Comparison of ENCODE assay signal across 1 cellular context in the genomic region with DNA sequence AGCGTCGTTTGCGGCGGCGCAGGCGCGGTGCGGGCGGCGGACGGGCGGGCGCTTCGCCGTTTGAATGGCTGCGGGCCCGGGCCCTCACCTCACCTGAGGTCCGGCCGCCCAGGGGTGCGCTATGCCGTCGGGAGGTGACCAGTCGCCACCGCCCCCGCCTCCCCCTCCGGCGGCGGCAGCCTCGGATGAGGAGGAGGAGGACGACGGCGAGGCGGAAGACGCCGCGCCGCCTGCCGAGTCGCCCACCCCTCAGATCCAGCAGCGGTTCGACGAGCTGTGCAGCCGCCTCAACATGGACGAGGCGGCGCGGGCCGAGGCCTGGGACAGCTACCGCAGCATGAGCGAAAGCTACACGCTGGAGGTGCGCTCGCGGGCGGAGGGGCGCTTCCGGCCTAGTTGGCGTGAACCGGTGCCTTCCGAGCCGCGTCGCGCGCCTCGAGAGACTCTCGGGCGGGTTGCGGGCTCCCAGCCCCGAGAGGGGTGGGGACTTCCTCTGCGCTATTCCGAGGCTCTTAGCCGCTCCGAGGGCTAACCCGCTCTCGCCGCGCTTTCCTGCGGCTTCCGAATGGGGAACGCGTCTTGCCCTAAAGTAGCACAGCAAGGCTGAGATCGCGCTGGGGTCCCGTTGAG.
TF ChIP-seq lines count a peak whose summit lies in the region.

A gene with protein sequence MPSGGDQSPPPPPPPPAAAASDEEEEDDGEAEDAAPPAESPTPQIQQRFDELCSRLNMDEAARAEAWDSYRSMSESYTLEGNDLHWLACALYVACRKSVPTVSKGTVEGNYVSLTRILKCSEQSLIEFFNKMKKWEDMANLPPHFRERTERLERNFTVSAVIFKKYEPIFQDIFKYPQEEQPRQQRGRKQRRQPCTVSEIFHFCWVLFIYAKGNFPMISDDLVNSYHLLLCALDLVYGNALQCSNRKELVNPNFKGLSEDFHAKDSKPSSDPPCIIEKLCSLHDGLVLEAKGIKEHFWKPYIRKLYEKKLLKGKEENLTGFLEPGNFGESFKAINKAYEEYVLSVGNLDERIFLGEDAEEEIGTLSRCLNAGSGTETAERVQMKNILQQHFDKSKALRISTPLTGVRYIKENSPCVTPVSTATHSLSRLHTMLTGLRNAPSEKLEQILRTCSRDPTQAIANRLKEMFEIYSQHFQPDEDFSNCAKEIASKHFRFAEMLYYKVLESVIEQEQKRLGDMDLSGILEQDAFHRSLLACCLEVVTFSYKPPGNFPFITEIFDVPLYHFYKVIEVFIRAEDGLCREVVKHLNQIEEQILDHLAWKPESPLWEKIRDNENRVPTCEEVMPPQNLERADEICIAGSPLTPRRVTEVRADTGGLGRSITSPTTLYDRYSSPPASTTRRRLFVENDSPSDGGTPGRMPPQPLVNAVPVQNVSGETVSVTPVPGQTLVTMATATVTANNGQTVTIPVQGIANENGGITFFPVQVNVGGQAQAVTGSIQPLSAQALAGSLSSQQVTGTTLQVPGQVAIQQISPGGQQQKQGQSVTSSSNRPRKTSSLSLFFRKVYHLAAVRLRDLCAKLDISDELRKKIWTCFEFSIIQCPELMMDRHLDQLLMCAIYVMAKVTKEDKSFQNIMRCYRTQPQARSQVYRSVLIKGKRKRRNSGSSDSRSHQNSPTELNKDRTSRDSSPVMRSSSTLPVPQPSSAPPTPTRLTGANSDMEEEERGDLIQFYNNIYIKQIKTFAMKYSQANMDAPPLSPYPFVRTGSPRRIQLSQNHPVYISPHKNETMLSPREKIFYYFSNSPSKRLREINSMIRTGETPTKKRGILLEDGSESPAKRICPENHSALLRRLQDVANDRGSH (plus strand): TSS at position 36 of the 630 bp plus-strand sequence. CDS start 86 bp downstream, at position 122.

TF ChIP-seq in SK-N-SH treated with all-trans-retinoic acid at 6 μM for 48 hours, 23 proteins besides CTCF, POLR2A, EP300 and RAD21 (continued from another document):
- TF ChIP-seq, protein P1, sequence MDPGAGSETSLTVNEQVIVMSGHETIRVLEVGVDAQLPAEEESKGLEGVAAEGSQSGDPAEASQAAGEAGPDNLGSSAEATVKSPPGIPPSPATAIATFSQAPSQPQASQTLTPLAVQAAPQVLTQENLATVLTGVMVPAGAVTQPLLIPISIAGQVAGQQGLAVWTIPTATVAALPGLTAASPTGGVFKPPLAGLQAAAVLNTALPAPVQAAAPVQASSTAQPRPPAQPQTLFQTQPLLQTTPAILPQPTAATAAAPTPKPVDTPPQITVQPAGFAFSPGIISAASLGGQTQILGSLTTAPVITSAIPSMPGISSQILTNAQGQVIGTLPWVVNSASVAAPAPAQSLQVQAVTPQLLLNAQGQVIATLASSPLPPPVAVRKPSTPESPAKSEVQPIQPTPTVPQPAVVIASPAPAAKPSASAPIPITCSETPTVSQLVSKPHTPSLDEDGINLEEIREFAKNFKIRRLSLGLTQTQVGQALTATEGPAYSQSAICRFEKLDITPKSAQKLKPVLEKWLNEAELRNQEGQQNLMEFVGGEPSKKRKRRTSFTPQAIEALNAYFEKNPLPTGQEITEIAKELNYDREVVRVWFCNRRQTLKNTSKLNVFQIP (CRISPR knock-in tag; IDR thresholded peaks at IDR 0.05; ENCODE audit: borderline replicate concordance, low read depth): no peak
- TF ChIP-seq PPARA (CRISPR knock-in tag; IDR thresholded peaks at IDR 0.05; ENCODE audit: borderline replicate concordance) (no peak), GLIS3 (CRISPR knock-in tag; IDR thresholded peaks at IDR 0.05) (no peak)
- TF ChIP-seq, protein P2, sequence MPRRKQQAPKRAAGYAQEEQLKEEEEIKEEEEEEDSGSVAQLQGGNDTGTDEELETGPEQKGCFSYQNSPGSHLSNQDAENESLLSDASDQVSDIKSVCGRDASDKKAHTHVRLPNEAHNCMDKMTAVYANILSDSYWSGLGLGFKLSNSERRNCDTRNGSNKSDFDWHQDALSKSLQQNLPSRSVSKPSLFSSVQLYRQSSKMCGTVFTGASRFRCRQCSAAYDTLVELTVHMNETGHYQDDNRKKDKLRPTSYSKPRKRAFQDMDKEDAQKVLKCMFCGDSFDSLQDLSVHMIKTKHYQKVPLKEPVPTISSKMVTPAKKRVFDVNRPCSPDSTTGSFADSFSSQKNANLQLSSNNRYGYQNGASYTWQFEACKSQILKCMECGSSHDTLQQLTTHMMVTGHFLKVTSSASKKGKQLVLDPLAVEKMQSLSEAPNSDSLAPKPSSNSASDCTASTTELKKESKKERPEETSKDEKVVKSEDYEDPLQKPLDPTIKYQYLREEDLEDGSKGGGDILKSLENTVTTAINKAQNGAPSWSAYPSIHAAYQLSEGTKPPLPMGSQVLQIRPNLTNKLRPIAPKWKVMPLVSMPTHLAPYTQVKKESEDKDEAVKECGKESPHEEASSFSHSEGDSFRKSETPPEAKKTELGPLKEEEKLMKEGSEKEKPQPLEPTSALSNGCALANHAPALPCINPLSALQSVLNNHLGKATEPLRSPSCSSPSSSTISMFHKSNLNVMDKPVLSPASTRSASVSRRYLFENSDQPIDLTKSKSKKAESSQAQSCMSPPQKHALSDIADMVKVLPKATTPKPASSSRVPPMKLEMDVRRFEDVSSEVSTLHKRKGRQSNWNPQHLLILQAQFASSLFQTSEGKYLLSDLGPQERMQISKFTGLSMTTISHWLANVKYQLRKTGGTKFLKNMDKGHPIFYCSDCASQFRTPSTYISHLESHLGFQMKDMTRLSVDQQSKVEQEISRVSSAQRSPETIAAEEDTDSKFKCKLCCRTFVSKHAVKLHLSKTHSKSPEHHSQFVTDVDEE (CRISPR knock-in tag; IDR thresholded peaks at IDR 0.05): no peak
